Comparison of ENCODE assay signal across 18 cellular contexts in the genomic region with DNA sequence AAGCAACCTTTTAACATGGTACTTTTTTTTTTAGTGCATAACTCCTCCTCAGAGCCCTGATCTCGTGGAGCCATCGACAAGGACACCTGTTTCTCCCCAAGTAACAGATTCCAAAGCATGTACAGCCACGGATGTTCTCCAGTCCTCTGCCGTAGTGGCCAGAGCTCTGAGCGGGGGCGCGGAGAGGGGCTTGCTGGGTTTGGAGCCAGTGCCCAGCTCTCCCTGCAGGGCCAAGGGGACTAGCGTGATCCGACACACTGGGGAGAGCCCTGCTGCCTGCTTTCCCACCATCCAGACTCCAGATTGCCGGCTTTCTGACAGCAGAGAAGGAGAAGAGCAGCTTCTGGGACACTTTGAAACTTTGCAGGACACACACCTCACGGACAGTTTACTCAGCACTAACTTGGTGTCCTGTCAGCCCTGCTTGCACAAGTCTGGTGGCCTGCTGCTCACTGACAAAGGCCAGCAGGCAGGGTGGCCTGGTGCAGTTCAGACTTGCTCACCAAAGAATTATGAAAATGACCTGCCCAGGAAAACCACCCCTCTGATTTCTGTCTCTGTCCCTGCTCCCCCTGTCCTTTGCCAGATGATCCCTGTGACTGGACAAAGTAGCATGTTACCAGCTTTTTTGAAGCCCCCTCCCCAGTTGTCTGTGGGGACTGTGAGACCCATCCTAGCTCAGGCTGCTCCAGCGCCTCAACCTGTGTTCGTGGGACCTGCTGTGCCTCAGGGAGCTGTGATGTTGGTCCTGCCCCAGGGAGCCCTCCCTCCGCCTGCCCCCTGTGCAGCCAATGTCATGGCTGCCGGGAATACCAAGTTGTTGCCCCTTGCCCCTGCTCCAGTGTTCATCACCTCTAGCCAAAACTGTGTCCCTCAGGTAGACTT. TPM values are rescaled to one million over a fixed set of nuclear protein-coding genes. Genes with fewer than 3 reads are reported as not detected.
DNase-seq lines count a peak whose midpoint lies in the region; ATAC-seq, FAIRE-seq and TF ChIP-seq lines count a peak whose summit lies in the region.
"Had no signal": no experiment of that assay in that cellular context is flagged by ENCODE, and none has a peak within 500 bp of the region (broad histone marks: within the 10 kb centered on the region; RNA-seq: fewer than 3 reads in every experiment).

No MANE protein-coding gene starts in this region.

- peaks cover 24 to 45% of the 10 kb centered on the region in 2 donors for H3K36me3 Mint-ChIP-seq in CD4-positive, alpha-beta memory T cell
- H3K36me3 Mint-ChIP-seq in stimulated activated effector memory CD8-positive, alpha-beta T cell treated with anti-CD3 and anti-CD28 coated beads, Interleukin-12 subunit alpha, Interleukin-12 subunit beta, amount 100 ng/mL, for 72 hours = peaks cover 81% of the 10 kb centered on the region
- H3K36me3 Mint-ChIP-seq in endothelial cell (ENCODE audit: low read depth, unreplicated experiment) = peaks cover 9% of the 10 kb centered on the region

- intact Hi-C loops in CD4-positive, alpha-beta memory T cell (cut with micrococcal nuclease) = loop anchor here (1.0 to 10.0 kb wide), 4 partner anchors 64 to 623 kb away; a partner anchor contains a TSS
- intact Hi-C loops in lower lobe of right lung (cut with DNase I) = loop anchor here (10.0 kb wide), 1 partner anchor 63 kb away; no protein-coding TSS in a partner anchor

- peaks cover 18% of the 10 kb centered on the region for H3K36me3 ChIP-seq in CD4-positive, alpha-beta memory T cell (ENCODE audit: insufficient read depth, low read length)
- peaks cover 15% of the 10 kb centered on the region for H3K36me3 ChIP-seq in bronchial epithelial cell (ENCODE audit: control insufficient read depth, insufficient read depth, low read length)
- peaks cover 68% of the 10 kb centered on the region for H3K36me3 ChIP-seq in lower lobe of right lung
- H3K36me3 ChIP-seq: neural progenitor cell had no signal

- no peak overlapping the region for H3K4me3 ChIP-seq in CD4-positive, alpha-beta memory T cell (ENCODE audit: low read length in 2 of 2)
- no peak overlapping the region for H3K4me3 ChIP-seq in bronchial epithelial cell (ENCODE audit: low read depth, low read length)
- H3K4me3 ChIP-seq in lower lobe of right lung = no peak overlapping the region
- H3K4me3 ChIP-seq: GM23338, neural progenitor cell, SJSA1 had no signal

- H3K9me3 ChIP-seq in CD4-positive, alpha-beta memory T cell (ENCODE audit: control insufficient read depth in 1 of 2, low read length in 2 of 2) = no peaks in the 10 kb centered on the region
- H3K9me3 ChIP-seq in lower lobe of right lung = no peaks in the 10 kb centered on the region

- POLR2A ChIA-PET in CD4-positive, alpha-beta memory T cell (lab: Charles Lee; ENCODE audit: partially characterized antibody) = interaction anchor here (1.1 to 6.9 kb wide), 3 partner anchors 18 to 400 kb away, joined by 4 to 72 read pairs (median 4); a partner anchor contains a TSS

- peaks cover 13% of the 10 kb centered on the region for H3K4me1 ChIP-seq in CD4-positive, alpha-beta memory T cell (ENCODE audit: insufficient read depth, low read length)
- H3K4me1 ChIP-seq in lower lobe of right lung = peaks cover 59% of the 10 kb centered on the region
- H3K4me1 ChIP-seq: neural progenitor cell had no signal

- H3K27me3 Mint-ChIP-seq in CD4-positive, alpha-beta memory T cell = no peaks in the 10 kb centered on the region
- peaks cover 7% of the 10 kb centered on the region for H3K27me3 Mint-ChIP-seq in endothelial cell (ENCODE audit: unreplicated experiment)
- H3K27me3 Mint-ChIP-seq: activated CD4-positive, alpha-beta T cell treated with anti-CD3 and anti-CD28 coated beads for 36 hours had no signal

- FAIRE-seq in bronchial epithelial cell (lab: Jason Lieb, UNC) = peak; percentile 76

- no peak for DNase-seq in CD4-positive, alpha-beta memory T cell
- no peak for DNase-seq in bronchial epithelial cell (ENCODE audit: low read depth)
- peak; percentile 34 for DNase-seq in lower lobe of right lung
- no peak for DNase-seq in stimulated activated effector memory CD8-positive, alpha-beta T cell treated with anti-CD3 and anti-CD28 coated beads, Interleukin-12 subunit alpha, Interleukin-12 subunit beta, amount 100 ng/mL, for 72 hours (ENCODE audit: low spot score in 2 of 2)
- no peak for DNase-seq in putamen (ENCODE audit: low spot score)
- no peak for DNase-seq in endothelial cell (ENCODE audit: low spot score)
- no peak for DNase-seq in NK-92 treated with Interleukin-12 subunit alpha and Interleukin-12 subunit beta, amount 100 ng/mL, for 24 hours (lab: John Stamatoyannopoulos, UW)
- DNase-seq: activated CD4-positive, alpha-beta T cell treated with anti-CD3 and anti-CD28 coated beads for 36 hours; activated naive CD4-positive, alpha-beta T cell; activated T-cell treated with anti-CD3 and anti-CD28 coated beads, Interleukin-2, amount 50 U/mL, for 4 hours; NCI-H510A; stimulated activated CD4-positive, alpha-beta T cell treated with anti-CD3 and anti-CD28 coated beads, Interleukin-12 subunit alpha, Interleukin-12 subunit beta, amount 100 ng/mL, for 4 hours had no signal

- H3K9me3 Mint-ChIP-seq in CD4-positive, alpha-beta memory T cell = no peaks in the 10 kb centered on the region
- no peaks in the 10 kb centered on the region for H3K9me3 Mint-ChIP-seq in stimulated activated effector memory CD8-positive, alpha-beta T cell treated with anti-CD3 and anti-CD28 coated beads, Interleukin-12 subunit alpha, Interleukin-12 subunit beta, amount 100 ng/mL, for 72 hours
- no peaks in the 10 kb centered on the region for H3K9me3 Mint-ChIP-seq in endothelial cell (ENCODE audit: unreplicated experiment)
- H3K9me3 Mint-ChIP-seq: activated T-cell treated with anti-CD3 and anti-CD28 coated beads, Interleukin-2, amount 50 U/mL, for 4 hours; mesothelial cell of epicardium; neural progenitor cell had no signal

- no peak overlapping the region for H3K4me3 Mint-ChIP-seq in CD4-positive, alpha-beta memory T cell
- no peak overlapping the region for H3K4me3 Mint-ChIP-seq in stimulated activated effector memory CD8-positive, alpha-beta T cell treated with anti-CD3 and anti-CD28 coated beads, Interleukin-12 subunit alpha, Interleukin-12 subunit beta, amount 100 ng/mL, for 72 hours
- no peak overlapping the region for H3K4me3 Mint-ChIP-seq in endothelial cell (ENCODE audit: unreplicated experiment)
- H3K4me3 Mint-ChIP-seq: activated CD4-positive, alpha-beta T cell treated with anti-CD3 and anti-CD28 coated beads for 36 hours; activated T-cell treated with anti-CD3 and anti-CD28 coated beads, Interleukin-2, amount 50 U/mL, for 4 hours; GM23338; mesothelial cell of epicardium had no signal

- no peak overlapping the region for H3K27ac ChIP-seq in CD4-positive, alpha-beta memory T cell (ENCODE audit: low read depth, low read length)
- no peak overlapping the region for H3K27ac ChIP-seq in lower lobe of right lung
- H3K27ac ChIP-seq: neural progenitor cell, SJSA1 had no signal

- H3K4me1 Mint-ChIP-seq in CD4-positive, alpha-beta memory T cell = peaks cover 16 to 36% (median 19%) of the 10 kb centered on the region in 4 donors
- peaks cover 22% of the 10 kb centered on the region for H3K4me1 Mint-ChIP-seq in stimulated activated effector memory CD8-positive, alpha-beta T cell treated with anti-CD3 and anti-CD28 coated beads, Interleukin-12 subunit alpha, Interleukin-12 subunit beta, amount 100 ng/mL, for 72 hours
- H3K4me1 Mint-ChIP-seq in endothelial cell (ENCODE audit: unreplicated experiment) = peaks cover under 1% of the 10 kb centered on the region

- no peak for TF ChIP-seq CTCF in bronchial epithelial cell (IDR thresholded peaks at IDR 0.05; ENCODE audit: insufficient read depth, low read length, severe bottlenecking)
- no peak for TF ChIP-seq CTCF in lower lobe of right lung (IDR thresholded peaks at IDR 0.05)
- no peak for TF ChIP-seq CTCF in endothelial cell (IDR thresholded peaks at IDR 0.05; ENCODE audit: unreplicated experiment)

- peak overlapping the region in 4 of 7 donors; percentile 4 to 77 (median 57) for H3K27ac Mint-ChIP-seq in CD4-positive, alpha-beta memory T cell
- H3K27ac Mint-ChIP-seq in stimulated activated effector memory CD8-positive, alpha-beta T cell treated with anti-CD3 and anti-CD28 coated beads, Interleukin-12 subunit alpha, Interleukin-12 subunit beta, amount 100 ng/mL, for 72 hours = peak overlapping the region; percentile 44
- H3K27ac Mint-ChIP-seq in endothelial cell (ENCODE audit: unreplicated experiment) = no peak overlapping the region
- H3K27ac Mint-ChIP-seq: activated CD4-positive, alpha-beta T cell treated with anti-CD3 and anti-CD28 coated beads for 36 hours; GM23338; neural progenitor cell had no signal

- no peaks in the 10 kb centered on the region for H3K27me3 ChIP-seq in CD4-positive, alpha-beta memory T cell (ENCODE audit: insufficient read depth, low read length)
- H3K27me3 ChIP-seq in bronchial epithelial cell (ENCODE audit: control insufficient read depth, insufficient read depth, low read length) (no peaks in the 10 kb centered on the region), lower lobe of right lung (ENCODE audit: low read depth) (no peaks in the 10 kb centered on the region)
- H3K27me3 ChIP-seq: SJSA1 had no signal

- CTCF ChIA-PET in CD4-positive, alpha-beta memory T cell (lab: Charles Lee; ENCODE audit: partially characterized antibody) = interaction anchor here (1.0 to 13.1 kb wide), 19 partner anchors 9 to 905 kb away, joined by 3 to 431 read pairs (median 7); no protein-coding TSS in a partner anchor

- ATAC-seq in lower lobe of right lung (no peak), HG03460 (IDR thresholded peaks at IDR 0.05; ENCODE audit: unreplicated experiment) (no peak)
- ATAC-seq in stimulated activated effector memory CD8-positive, alpha-beta T cell treated with anti-CD3 and anti-CD28 coated beads, Interleukin-12 subunit alpha, Interleukin-12 subunit beta, amount 100 ng/mL, for 72 hours = no peak
- ATAC-seq: activated CD4-positive, alpha-beta T cell treated with anti-CD3 and anti-CD28 coated beads for 36 hours; activated T-cell treated with anti-CD3 and anti-CD28 coated beads, Interleukin-2, amount 50 U/mL, for 4 hours; Panc1 had no signal

RNA-seq across cellular contexts. Expression of a gene that starts 4.5 kb away (rescaled TPM):
- 1 to 10 TPM; 7.0 TPM for total RNA-seq in CD4-positive, alpha-beta memory T cell
- 1 to 10 TPM; 8.8 to 9.8 TPM for polyA plus RNA-seq in CD4-positive, alpha-beta memory T cell
- 5.6 and 6.6 TPM in 2 replicates for total RNA-seq in bronchial epithelial cell
- total RNA-seq in lower lobe of right lung = 40.8 TPM
- 8.2 TPM for total RNA-seq in endothelial cell (ENCODE audit: unreplicated experiment)

RNA-seq across cellular contexts. Expression of a gene that starts 32.4 kb away (rescaled TPM):
- total RNA-seq in CD4-positive, alpha-beta memory T cell = not detected
- polyA plus RNA-seq in CD4-positive, alpha-beta memory T cell = not detected
- total RNA-seq in bronchial epithelial cell (0.26 TPM in 2 replicates), lower lobe of right lung (2.6 TPM), endothelial cell (ENCODE audit: unreplicated experiment) (7.3 TPM)
- total RNA-seq: activated CD4-positive, alpha-beta T cell treated with anti-CD3 and anti-CD28 coated beads for 36 hours had no signal
